In genomic region chr3:101638262-101638745, GRCh38 we compare ENCODE assay signal across 17 cellular contexts. TPM values are rescaled to one million over a fixed set of nuclear protein-coding genes. Genes with fewer than 3 reads are reported as not detected.
DNase-seq lines count a peak whose midpoint lies in the region; ATAC-seq, FAIRE-seq and TF ChIP-seq lines count a peak whose summit lies in the region.
"Had no signal": no experiment of that assay in that cellular context is flagged by ENCODE, and none has a peak within 500 bp of the region (broad histone marks: within the 10 kb centered on the region; RNA-seq: fewer than 3 reads in every experiment).

No MANE protein-coding gene starts in this region.

- H3K36me3 Mint-ChIP-seq in progenitor cell of endocrine pancreas (ENCODE audit: insufficient read depth): peaks cover 2% of the 10 kb centered on the region

- H3K36me3 ChIP-seq in H1 (ENCODE audit: control insufficient read depth in 2 of 4, insufficient read depth in 4 of 4, low read length in 3 of 4): no peaks in the 10 kb centered on the region
- H3K36me3 ChIP-seq: prostate gland had no signal

- H3K27me3 ChIP-seq in H1 (replicated peaks in 1 of 4; ENCODE audit: control insufficient read depth in 3 of 4, extremely low read depth in 1 of 4, insufficient read depth in 3 of 4, low read length in 3 of 4): no peaks in the 10 kb centered on the region

- peaks cover 0 to 8% (median 4%) of the 10 kb centered on the region in 4 experiments for H3K4me1 ChIP-seq in H1 (replicated peaks in 1 of 4; ENCODE audit: control insufficient read depth in 3 of 4, insufficient read depth in 4 of 4, low read length in 3 of 4)
- H3K4me1 ChIP-seq: prostate gland had no signal

- no peaks in the 10 kb centered on the region for H3K79me2 ChIP-seq in H1 (ENCODE audit: control insufficient read depth in 1 of 2, insufficient read depth in 2 of 2, low read length in 2 of 2)

- H3K27ac Mint-ChIP-seq in progenitor cell of endocrine pancreas: no peak overlapping the region

- TF ChIP-seq RAD21 in H1 (IDR thresholded peaks at IDR 0.05 in 1 of 2, conservative IDR thresholded peaks at IDR 0.05 in 1 of 2; ENCODE audit: low read depth in 2 of 2, low read length in 2 of 2): peak; percentile 43 to 51

- no peak overlapping the region for H4K91ac ChIP-seq in H1 (replicated peaks; ENCODE audit: insufficient read length, low read length)

- peak overlapping the region; percentile 55; the same call in 1 of the 2 replicates for H2AFZ ChIP-seq in H1 (ENCODE audit: low read length)

- no peaks in the 10 kb centered on the region for H3K9me3 ChIP-seq in H1 (ENCODE audit: insufficient read depth in 2 of 2, low read depth in 1 of 2, low read length in 1 of 2)
- H3K9me3 ChIP-seq: mucosa of descending colon, prostate gland had no signal

- H2BK120ac ChIP-seq in H1 (replicated peaks; ENCODE audit: low read depth, low read length): no peak overlapping the region

- no peak overlapping the region for H3K27ac ChIP-seq in H1 (ENCODE audit: low read depth, low read length)
- H3K27ac ChIP-seq: prostate gland had no signal

- 86% methylated on average over 10 of the region's 10 CpGs; no CpG with 5 or more reads in 1 of the 2 experiments for WGBS in H1 (ENCODE audit: extremely low coverage in 1 of 2, insufficient coverage in 1 of 2, insufficient read length in 1 of 2, insufficient replicate concordance in 2 of 2, low coverage in 1 of 2, low lambda C conversion rate in 2 of 2, missing lambda C conversion rate in 1 of 2), 2 experiments

- no peak for TF ChIP-seq POLR2A in H1 (IDR thresholded peaks at IDR 0.05; ENCODE audit: control extremely low read depth in 1 of 2, low read depth in 2 of 2, low read length in 2 of 2)

- H2AK5ac ChIP-seq in H1 (ENCODE audit: low read depth, low read length): no peak overlapping the region

- H3K4me2 ChIP-seq in H1 (ENCODE audit: insufficient read depth in 1 of 2, low read depth in 2 of 2, low read length in 2 of 2): no peak overlapping the region

- no peak for FAIRE-seq in H1 (lab: Jason Lieb, UNC)
- FAIRE-seq: frontal cortex had no signal

- TF ChIP-seq CTCF in H1 (IDR thresholded peaks at IDR 0.05; ENCODE audit: control extremely low read depth in 1 of 3, insufficient read depth in 1 of 3, low read depth in 1 of 3, low read length in 3 of 3) (no peak), progenitor cell of endocrine pancreas (IDR thresholded peaks at IDR 0.05; ENCODE audit: unreplicated experiment) (peak; percentile 14)

- H3K23ac ChIP-seq in H1 (ENCODE audit: insufficient read length): no peak overlapping the region

- TF ChIP-seq EP300 in H1 (IDR thresholded peaks at IDR 0.05; ENCODE audit: borderline replicate concordance in 1 of 2, low read depth in 2 of 2, low read length in 2 of 2): no peak

- POLR2A ChIA-PET in H1 (lab: Charles Lee; ENCODE audit: partially characterized antibody): interaction anchor here (0.9 to 1.5 kb wide), 5 partner anchors 38 to 77 kb away, joined by 3 to 8 read pairs (median 3); partner anchors contain the start of genes PCNP and TRMT10C

- ATAC-seq in GM19467 (IDR thresholded peaks at IDR 0.05; ENCODE audit: unreplicated experiment): no peak
- ATAC-seq in GM18520 (IDR thresholded peaks at IDR 0.05; ENCODE audit: unreplicated experiment): no peak
- ATAC-seq: mucosa of descending colon had no signal

- H3K4me1 Mint-ChIP-seq in progenitor cell of endocrine pancreas (ENCODE audit: low read depth): peaks cover 23% of the 10 kb centered on the region

- no peak overlapping the region for H3K4me3 ChIP-seq in H1 (ENCODE audit: extremely low read depth in 1 of 4, insufficient read depth in 2 of 4, low read depth in 3 of 4, low read length in 4 of 4)
- H3K4me3 ChIP-seq: mucosa of descending colon, prostate gland had no signal

- H3K4me3 Mint-ChIP-seq in progenitor cell of endocrine pancreas (ENCODE audit: low read depth): no peak overlapping the region

- DNase-seq in activated CD8-positive, alpha-beta memory T cell treated with anti-CD3 and anti-CD28 coated beads for 24 hours: peak; percentile 28
- no peak for DNase-seq in activated CD8-positive, alpha-beta memory T cell treated with anti-CD3 and anti-CD28 coated beads, Interleukin-2, amount 50 U/mL, for 48 hours
- DNase-seq in NCI-H69 (lab: John Stamatoyannopoulos, UW): peak; percentile 46
- DNase-seq in H1 (ENCODE audit: low read depth in 1 of 2, low spot score in 2 of 2): peak in 1 of 2 experiments; percentile 47
- no peak for DNase-seq in progenitor cell of endocrine pancreas (ENCODE audit: low spot score, unreplicated experiment)
- no peak for DNase-seq in Ammon's horn (ENCODE audit: low spot score)
- DNase-seq: activated CD4-positive, alpha-beta T cell treated with anti-CD3 and anti-CD28 coated beads for 1 hour; aorta; Calu3; mucosa of descending colon; NCI-H2029; stimulated activated CD4-positive, alpha-beta T cell treated with anti-CD3 and anti-CD28 coated beads, Interleukin-1b, Interleukin-23, amount 100 ng/mL, for 48 hours; SW 1271 had no signal

- H3K9ac ChIP-seq in H1 (replicated peaks in 1 of 4; ENCODE audit: extremely low read depth in 1 of 4, low read depth in 3 of 4, low read length in 3 of 4): no peak overlapping the region

- H3K79me1 ChIP-seq in H1 (ENCODE audit: low read depth, low read length): no peaks in the 10 kb centered on the region

- no peak overlapping the region for H2BK20ac ChIP-seq in H1 (ENCODE audit: low read length)

- no peaks in the 10 kb centered on the region for H3K9me3 Mint-ChIP-seq in progenitor cell of endocrine pancreas (ENCODE audit: low read depth)

- no peak overlapping the region for H2BK15ac ChIP-seq in H1 (ENCODE audit: low read length)

- H3K56ac ChIP-seq in H1 (replicated peaks; ENCODE audit: insufficient read length, low read depth, low read length): no peak overlapping the region

- no peak overlapping the region for H4K5ac ChIP-seq in H1 (ENCODE audit: insufficient read length, low read depth, low read length)

- 0 out of 2 replicates have a peak overlapping the region, but pooled peaks have one; percentile 35 for H2BK5ac ChIP-seq in H1 (ENCODE audit: low read depth, low read length)

- no peak overlapping the region for H3K14ac ChIP-seq in H1 (ENCODE audit: insufficient read length)

- no peak overlapping the region for H3K4ac ChIP-seq in H1 (replicated peaks; ENCODE audit: insufficient read length, low read depth, low read length)

- CTCF ChIA-PET in H1 (lab: Charles Lee; ENCODE audit: partially characterized antibody): interaction anchor here (0.7 to 4.3 kb wide), 20 partner anchors 8 to 862 kb away, joined by 3 to 28 read pairs (median 5); partner anchors contain the start of gene PCNP

- no peaks in the 10 kb centered on the region for H4K20me1 ChIP-seq in H1 (replicated peaks in 1 of 2; ENCODE audit: control insufficient read depth in 1 of 2, insufficient read depth in 2 of 2, low read length in 2 of 2)

- peaks cover 9% of the 10 kb centered on the region for H3K27me3 Mint-ChIP-seq in progenitor cell of endocrine pancreas

- H3K18ac ChIP-seq in H1 (ENCODE audit: extremely low read depth, low read length): no peak overlapping the region

- H3K23me2 ChIP-seq in H1 (ENCODE audit: low read depth, low read length): no peaks in the 10 kb centered on the region; the same call in 1 of the 2 replicates

- no peak overlapping the region for H2BK12ac ChIP-seq in H1 (ENCODE audit: low read depth, low read length)

- no peak overlapping the region for H4K8ac ChIP-seq in H1 (ENCODE audit: extremely low read depth, insufficient read depth, low read length)

TF ChIP-seq in H1, 55 proteins besides CTCF, POLR2A, EP300 and RAD21:
- no peak for TF ChIP-seq EZH2 (IDR thresholded peaks at IDR 0.05; ENCODE audit: low read depth, low read length, severe bottlenecking)
- no peak for TF ChIP-seq KDM4A (IDR thresholded peaks at IDR 0.05; ENCODE audit: low read depth, low read length, severe bottlenecking)
- no peak for TF ChIP-seq JUN (IDR thresholded peaks at IDR 0.05; ENCODE audit: low read depth, low read length)
- no peak for TF ChIP-seq GTF2F1 (IDR thresholded peaks at IDR 0.05; ENCODE audit: borderline replicate concordance, low read depth, low read length)

RNA-seq across cellular contexts. Expression of gene ZBTB11, which starts 38.6 kb away (rescaled TPM):
- total RNA-seq in H1 (2021; fragmentation: NEBNext Ultra II Directional; extraction: Animal tissue kit (Norgen Biotek cat#: 25700)): 14.0 and 14.3 TPM in 2 replicates
- polyA plus RNA-seq in H1 (2011; rRNA removed): 2.7 and 3.0 TPM in 2 replicates
- 4.9 TPM for polyA plus RNA-seq in H1 (2011; cell fraction: cytosol; rRNA removed)
- 4.0 TPM for polyA plus RNA-seq in H1 (2011; cell fraction: nucleus; rRNA removed)
- polyA plus RNA-seq in H1 (2012, experiment 1 of 2): 4.6 to 10.1 TPM (median 5.8 TPM) in 4 replicates
- polyA plus RNA-seq in H1 (2012, experiment 2 of 2): 0.52 TPM
- polyA plus RNA-seq in H1 (2013, experiment 1 of 2): 7.0 TPM
- 6.1 TPM for polyA plus RNA-seq in H1 (2013, experiment 2 of 2)
- polyA minus RNA-seq in H1 (2011; rRNA and poly(A)+ RNA removed): 9.8 and 15.0 TPM in 2 replicates
- polyA minus RNA-seq in H1 (2011; cell fraction: cytosol; rRNA and poly(A)+ RNA removed): 15.0 TPM
- polyA minus RNA-seq in H1 (2011; cell fraction: nucleus; rRNA and poly(A)+ RNA removed): 20.7 TPM
- total RNA-seq in progenitor cell of endocrine pancreas: 17.8 and 18.8 TPM in 2 replicates

RNA-seq across cellular contexts. Expression of gene RPL24, which starts 48.2 kb away (rescaled TPM):
- total RNA-seq in H1 (2021; fragmentation: NEBNext Ultra II Directional; extraction: Animal tissue kit (Norgen Biotek cat#: 25700)): 1,933 and 1,965 TPM in 2 replicates
- 569 and 939 TPM in 2 replicates for polyA plus RNA-seq in H1 (2011; rRNA removed)
- 1,939 TPM for polyA plus RNA-seq in H1 (2011; cell fraction: cytosol; rRNA removed)
- 877 TPM for polyA plus RNA-seq in H1 (2011; cell fraction: nucleus; rRNA removed)
- 1,760 to 2,308 TPM (median 2,004 TPM) in 4 replicates for polyA plus RNA-seq in H1 (2012, experiment 1 of 2)
- 2,317 TPM for polyA plus RNA-seq in H1 (2012, experiment 2 of 2)
- polyA plus RNA-seq in H1 (2013, experiment 1 of 2): 3,499 TPM
- 3,466 TPM for polyA plus RNA-seq in H1 (2013, experiment 2 of 2)
- polyA minus RNA-seq in H1 (2011; rRNA and poly(A)+ RNA removed): 323 and 330 TPM in 2 replicates
- polyA minus RNA-seq in H1 (2011; cell fraction: cytosol; rRNA and poly(A)+ RNA removed): 341 TPM
- polyA minus RNA-seq in H1 (2011; cell fraction: nucleus; rRNA and poly(A)+ RNA removed): 693 TPM
- total RNA-seq in progenitor cell of endocrine pancreas: 1,063 and 1,124 TPM in 2 replicates

Comparison
In these comparisons a context has a peak if more than half of its experiments do, and no peak if none do; other contexts are left out.
1. DNase-seq: peak in activated CD8-positive, alpha-beta memory T cell treated with anti-CD3 and anti-CD28 coated beads for 24 hours (single experiment) and NCI-H69 (single experiment); none in activated CD8-positive, alpha-beta memory T cell treated with anti-CD3 and anti-CD28 coated beads, Interleukin-2, amount 50 U/mL, for 48 hours (single experiment), progenitor cell of endocrine pancreas (single experiment) and Ammon's horn (single experiment).